In the genomic region with DNA sequence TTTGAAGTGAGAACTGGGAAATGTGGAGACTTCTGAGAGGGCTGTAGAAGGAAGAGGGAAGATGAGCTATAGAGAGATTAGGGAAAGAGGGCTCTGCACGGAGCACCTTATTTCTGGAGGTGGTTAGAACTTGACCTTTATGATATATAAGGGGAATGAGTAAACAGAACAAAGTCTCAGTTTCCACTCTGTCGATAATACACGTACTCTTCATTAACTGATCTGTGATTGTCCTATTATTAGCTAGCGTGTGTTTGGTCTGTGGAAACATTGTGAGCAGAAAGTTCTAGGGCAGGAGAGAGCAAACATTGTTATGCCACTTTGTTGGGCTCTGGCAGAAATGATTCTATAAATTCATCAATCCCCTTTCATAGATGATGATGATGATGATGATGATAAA, we compare ENCODE assay signal across 23 cellular contexts.
"Had no signal": no experiment of that assay in that cellular context is flagged by ENCODE, and none has a peak within 500 bp of the region (broad histone marks: within the 10 kb centered on the region; RNA-seq: fewer than 3 reads in every experiment).

No MANE protein-coding gene starts in this region.

- H3K27me3 Mint-ChIP-seq: activated naive CD8-positive, alpha-beta T cell treated with anti-CD3 and anti-CD28 coated beads, Interleukin-2, amount 50 U/mL, for 24 hours; activated T-cell treated with anti-CD3 and anti-CD28 coated beads, Interleukin-2, amount 50 U/mL, for 24 hours had no signal

- H3K27ac ChIP-seq: brain microvascular endothelial cell, gastrocnemius medialis, left ventricle myocardium inferior, neural progenitor cell, prostate gland, right atrium auricular region, suprapubic skin, vagina had no signal

- H2AFZ ChIP-seq: neural progenitor cell had no signal

- H3K4me3 Mint-ChIP-seq: activated CD4-positive, alpha-beta T cell treated with anti-CD3 and anti-CD28 coated beads, Interleukin-2, amount 10 ng/mL, durations not matched to agents 7 days and 5 days; activated CD8-positive, alpha-beta T cell treated with anti-CD3 and anti-CD28 coated beads, Interleukin-2, amount 10 ng/mL, durations not matched to agents 7 days and 5 days; activated naive CD4-positive, alpha-beta T cell treated with anti-CD3 and anti-CD28 coated beads, Interleukin-2, amount 10 ng/mL, durations not matched to agents 7 days and 5 days; activated naive CD8-positive, alpha-beta T cell treated with anti-CD3 and anti-CD28 coated beads, Interleukin-2, amount 50 U/mL, for 24 hours; activated T-cell treated with anti-CD3 and anti-CD28 coated beads, Interleukin-2, amount 50 U/mL, for 24 hours; naive thymus-derived CD4-positive, alpha-beta T cell; neural progenitor cell; stimulated activated naive CD8-positive, alpha-beta T cell treated with anti-CD3 and anti-CD28 coated beads, Interleukin-15, amount 100 ng/mL, for 72 hours had no signal

- H3K27ac Mint-ChIP-seq: activated CD4-positive, alpha-beta T cell treated with anti-CD3 and anti-CD28 coated beads, Interleukin-2, amount 10 ng/mL, durations not matched to agents 7 days and 5 days; activated CD8-positive, alpha-beta T cell treated with anti-CD3 and anti-CD28 coated beads, Interleukin-2, amount 10 ng/mL, durations not matched to agents 7 days and 5 days; activated naive CD4-positive, alpha-beta T cell treated with anti-CD3 and anti-CD28 coated beads, Interleukin-2, amount 10 ng/mL, durations not matched to agents 7 days and 5 days; activated naive CD8-positive, alpha-beta T cell treated with anti-CD3 and anti-CD28 coated beads, Interleukin-2, amount 50 U/mL, for 24 hours; activated T-cell treated with anti-CD3 and anti-CD28 coated beads, Interleukin-2, amount 50 U/mL, for 24 hours; naive thymus-derived CD4-positive, alpha-beta T cell; neural progenitor cell had no signal

- H3K9ac ChIP-seq: neural progenitor cell had no signal

- H3K4me1 Mint-ChIP-seq: neural progenitor cell had no signal

- ATAC-seq: activated CD4-positive, CD25-positive, alpha-beta regulatory T cell treated with anti-CD3 and anti-CD28 coated beads, Interleukin-2, amount 50 U/mL, for 24 hours; activated CD8-positive, alpha-beta T cell treated with anti-CD3 and anti-CD28 coated beads, Interleukin-2, amount 10 ng/mL, durations not matched to agents 7 days and 5 days; activated naive CD8-positive, alpha-beta T cell treated with anti-CD3 and anti-CD28 coated beads, Interleukin-2, amount 50 U/mL, for 24 hours; gastrocnemius medialis; mucosa of descending colon; naive thymus-derived CD4-positive, alpha-beta T cell; stimulated activated naive CD8-positive, alpha-beta T cell treated with anti-CD3 and anti-CD28 coated beads, Interleukin-15, amount 100 ng/mL, for 72 hours had no signal

- H3K9me3 ChIP-seq: gastrocnemius medialis, left ventricle myocardium inferior, mucosa of descending colon, prostate gland, right atrium auricular region, suprapubic skin, vagina had no signal

- H3K9me3 Mint-ChIP-seq: activated CD4-positive, alpha-beta T cell treated with anti-CD3 and anti-CD28 coated beads, Interleukin-2, amount 10 ng/mL, durations not matched to agents 7 days and 5 days; activated naive CD4-positive, alpha-beta T cell treated with anti-CD3 and anti-CD28 coated beads, Interleukin-2, amount 10 ng/mL, durations not matched to agents 7 days and 5 days; activated naive CD8-positive, alpha-beta T cell treated with anti-CD3 and anti-CD28 coated beads, Interleukin-2, amount 50 U/mL, for 24 hours; activated T-cell treated with anti-CD3 and anti-CD28 coated beads, Interleukin-2, amount 50 U/mL, for 24 hours; neural progenitor cell; stimulated activated naive CD8-positive, alpha-beta T cell treated with anti-CD3 and anti-CD28 coated beads, Interleukin-15, amount 100 ng/mL, for 72 hours had no signal

- H3K4me2 ChIP-seq: neural progenitor cell had no signal

- H3K27me3 ChIP-seq: brain microvascular endothelial cell, gastrocnemius medialis, neural progenitor cell, right atrium auricular region, suprapubic skin, vagina had no signal

- H3K4me1 ChIP-seq: neural progenitor cell, prostate gland had no signal

- H3K36me3 ChIP-seq: brain microvascular endothelial cell, gastrocnemius medialis, left ventricle myocardium inferior, neural progenitor cell, prostate gland, right atrium auricular region, suprapubic skin, vagina had no signal

- H3K36me3 Mint-ChIP-seq: activated naive CD4-positive, alpha-beta T cell treated with anti-CD3 and anti-CD28 coated beads, Interleukin-2, amount 10 ng/mL, durations not matched to agents 7 days and 5 days; naive thymus-derived CD4-positive, alpha-beta T cell; neural progenitor cell had no signal

- DNase-seq: activated CD4-positive, alpha-beta T cell treated with anti-CD3 and anti-CD28 coated beads, Interleukin-2, amount 10 ng/mL, durations not matched to agents 7 days and 5 days; activated naive CD4-positive, alpha-beta T cell treated with anti-CD3 and anti-CD28 coated beads, Interleukin-2, amount 10 ng/mL, durations not matched to agents 7 days and 5 days; activated naive CD8-positive, alpha-beta T cell treated with anti-CD3 and anti-CD28 coated beads, Interleukin-2, amount 50 U/mL, for 24 hours; activated T-cell treated with anti-CD3 and anti-CD28 coated beads, Interleukin-2, amount 50 U/mL, for 24 hours; aorta; brain microvascular endothelial cell; central memory CD4-positive, alpha-beta T cell; gastrocnemius medialis; kidney glomerular epithelial cell; left ventricle myocardium inferior; mammary epithelial cell; mucosa of descending colon; naive thymus-derived CD4-positive, alpha-beta T cell; stimulated activated naive CD8-positive, alpha-beta T cell treated with anti-CD3 and anti-CD28 coated beads, Interleukin-15, amount 100 ng/mL, for 72 hours; T1000; trophoblast cell had no signal

- H3K4me3 ChIP-seq: gastrocnemius medialis, left ventricle myocardium inferior, mucosa of descending colon, neural progenitor cell, prostate gland, right atrium auricular region, suprapubic skin, vagina had no signal
